Comparison of ENCODE assay signal across 8 cellular contexts in genomic region chr9:129202613-129203555, GRCh38. TPM values are rescaled to one million over a fixed set of nuclear protein-coding genes. Genes with fewer than 3 reads are reported as not detected.
DNase-seq lines count a peak whose midpoint lies in the region; ATAC-seq and TF ChIP-seq lines count a peak whose summit lies in the region.

No MANE protein-coding gene starts in this region.

- no peak for TF ChIP-seq CTCF in kidney epithelial cell (IDR thresholded peaks at IDR 0.05; ENCODE audit: insufficient read depth, low read length, poor library complexity, severe bottlenecking)

- DNase-seq in NCI-H2029 (lab: John Stamatoyannopoulos, UW) (peak; percentile 48), kidney epithelial cell (ENCODE audit: low read depth) (no peak)
- peak; percentile 87 for DNase-seq in central memory CD4-positive, alpha-beta T cell
- peak; percentile 83 to 95 (median 85) for DNase-seq in stimulated activated CD4-positive, alpha-beta T cell treated with anti-CD3 and anti-CD28 coated beads, Interleukin-12 subunit alpha, Interleukin-12 subunit beta, amount 100 ng/mL, for 48 hours (ENCODE audit: low read depth in 2 of 3, low spot score in 1 of 3)

- H3K27me3 ChIP-seq in kidney epithelial cell (ENCODE audit: control insufficient read depth, insufficient read depth, low read length) = no peaks in the 10 kb centered on the region

- H3K36me3 ChIP-seq in kidney epithelial cell (ENCODE audit: control insufficient read depth, insufficient read depth, low read length) = no peaks in the 10 kb centered on the region

- H3K4me3 ChIP-seq in GM08714 (ENCODE audit: low read length) (peak overlapping the region; percentile 43; the same call in 1 of the 2 replicates), kidney epithelial cell (ENCODE audit: low read depth, low read length) (peak overlapping the region; percentile 56)

- ATAC-seq in HG02623 (IDR thresholded peaks at IDR 0.05; ENCODE audit: unreplicated experiment) (peak; percentile 83), HG03196 (IDR thresholded peaks at IDR 0.05; ENCODE audit: unreplicated experiment) (no peak)
- ATAC-seq in activated CD4-positive, CD25-positive, alpha-beta regulatory T cell treated with anti-CD3 and anti-CD28 coated beads, Interleukin-2, amount 50 U/mL, for 24 hours = peak; percentile 97 to 99

RNA-seq across cellular contexts. Expression of gene IER5L, which starts 24.8 kb away (rescaled TPM):
- 51.8 and 60.4 TPM in 2 replicates for total RNA-seq in kidney epithelial cell
